Comparison of ENCODE assay signal across 40 cellular contexts in the genomic region with DNA sequence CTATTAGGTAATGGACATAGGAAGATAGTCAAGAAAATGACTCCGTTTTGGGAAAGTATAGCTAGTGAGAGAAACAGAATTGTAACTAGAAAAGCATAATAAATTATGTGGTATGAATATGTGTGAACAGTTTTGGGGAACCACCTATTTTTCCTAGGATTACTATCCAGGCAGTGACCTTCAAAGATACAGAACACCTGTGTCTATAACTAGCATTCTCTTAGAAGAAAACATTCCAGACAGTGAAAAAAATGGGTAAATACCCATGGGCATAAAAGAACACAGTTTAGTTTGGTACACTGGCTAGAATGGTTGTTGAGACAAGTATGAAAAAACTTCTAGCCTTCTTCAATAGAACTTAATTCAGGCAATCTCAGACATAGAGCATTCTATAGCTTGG.
"Had no signal": no experiment of that assay in that cellular context is flagged by ENCODE, and none has a peak within 500 bp of the region (broad histone marks: within the 10 kb centered on the region; RNA-seq: fewer than 3 reads in every experiment).

No MANE protein-coding gene starts in this region.

- H3K27me3 Mint-ChIP-seq: activated naive CD4-positive, alpha-beta T cell treated with anti-CD3 and anti-CD28 coated beads, Interleukin-2, amount 10 ng/mL, durations not matched to agents 7 days and 5 days; activated naive CD4-positive, alpha-beta T cell treated with anti-CD3 and anti-CD28 coated beads, Interleukin-2, amount 50 U/mL, for 24 hours; activated naive CD8-positive, alpha-beta T cell; activated naive CD8-positive, alpha-beta T cell treated with anti-CD3 and anti-CD28 coated beads for 36 hours; activated naive CD8-positive, alpha-beta T cell treated with anti-CD3 and anti-CD28 coated beads, Interleukin-2, amount 10 ng/mL, durations not matched to agents 7 days and 5 days; activated naive CD8-positive, alpha-beta T cell treated with anti-CD3 and anti-CD28 coated beads, Interleukin-2, amount 50 U/mL, for 24 hours; activated T-cell treated with anti-CD3 and anti-CD28 coated beads, Interleukin-2, amount 50 U/mL, for 24 hours; activated T-helper 17 cell treated with anti-CD3 and anti-CD28 coated beads, Interleukin-2, amount 50 U/mL, for 72 hours; brain; central memory CD8-positive, alpha-beta T cell had no signal

- H3K9me3 ChIP-seq: adrenal gland, ascending aorta, breast epithelium had no signal

- ATAC-seq: activated naive CD4-positive, alpha-beta T cell treated with anti-CD3 and anti-CD28 coated beads, Interleukin-2, amount 50 U/mL, for 72 hours; activated naive CD8-positive, alpha-beta T cell treated with anti-CD3 and anti-CD28 coated beads, Interleukin-2, amount 50 U/mL, for 24 hours; activated T-cell treated with anti-CD3 and anti-CD28 coated beads, Interleukin-2, amount 50 U/mL, for 4 hours; activated T-cell treated with anti-CD3 and anti-CD28 coated beads, Interleukin-2, amount 50 U/mL, for 72 hours; activated T-helper 17 cell treated with anti-CD3 and anti-CD28 coated beads, Interleukin-2, amount 50 U/mL, for 72 hours had no signal

- H3K4me1 ChIP-seq: adrenal gland, breast epithelium had no signal

- H3K36me3 ChIP-seq: adrenal gland, ascending aorta, brain microvascular endothelial cell, breast epithelium, cardiac muscle cell had no signal

- H3K4me1 Mint-ChIP-seq: activated naive CD4-positive, alpha-beta T cell treated with anti-CD3 and anti-CD28 coated beads, Interleukin-2, amount 10 ng/mL, durations not matched to agents 7 days and 5 days; activated naive CD4-positive, alpha-beta T cell treated with anti-CD3 and anti-CD28 coated beads, Interleukin-2, amount 50 U/mL, for 24 hours; activated naive CD8-positive, alpha-beta T cell treated with anti-CD3 and anti-CD28 coated beads for 36 hours; activated naive CD8-positive, alpha-beta T cell treated with anti-CD3 and anti-CD28 coated beads, Interleukin-2, amount 10 ng/mL, durations not matched to agents 7 days and 5 days; activated naive CD8-positive, alpha-beta T cell treated with anti-CD3 and anti-CD28 coated beads, Interleukin-2, amount 50 U/mL, for 24 hours; activated T-helper 17 cell treated with anti-CD3 and anti-CD28 coated beads, Interleukin-2, amount 50 U/mL, for 72 hours; central memory CD8-positive, alpha-beta T cell had no signal

- H3K36me3 Mint-ChIP-seq: activated naive CD4-positive, alpha-beta T cell treated with anti-CD3 and anti-CD28 coated beads, Interleukin-2, amount 10 ng/mL, durations not matched to agents 7 days and 5 days; activated naive CD4-positive, alpha-beta T cell treated with anti-CD3 and anti-CD28 coated beads, Interleukin-2, amount 50 U/mL, for 24 hours; activated naive CD4-positive, alpha-beta T cell treated with anti-CD3 and anti-CD28 coated beads, Interleukin-2, amount 50 U/mL, for 72 hours; activated naive CD8-positive, alpha-beta T cell; activated naive CD8-positive, alpha-beta T cell treated with anti-CD3 and anti-CD28 coated beads for 36 hours; activated naive CD8-positive, alpha-beta T cell treated with anti-CD3 and anti-CD28 coated beads, Interleukin-2, amount 10 ng/mL, durations not matched to agents 7 days and 5 days had no signal

- FAIRE-seq: astrocyte, bronchial epithelial cell had no signal

- H3K27ac Mint-ChIP-seq: activated naive CD4-positive, alpha-beta T cell treated with anti-CD3 and anti-CD28 coated beads for 36 hours; activated naive CD4-positive, alpha-beta T cell treated with anti-CD3 and anti-CD28 coated beads, Interleukin-2, amount 10 ng/mL, durations not matched to agents 7 days and 5 days; activated naive CD4-positive, alpha-beta T cell treated with anti-CD3 and anti-CD28 coated beads, Interleukin-2, amount 50 U/mL, for 24 hours; activated naive CD4-positive, alpha-beta T cell treated with anti-CD3 and anti-CD28 coated beads, Interleukin-2, amount 50 U/mL, for 72 hours; activated naive CD8-positive, alpha-beta T cell; activated naive CD8-positive, alpha-beta T cell treated with anti-CD3 and anti-CD28 coated beads for 36 hours; activated naive CD8-positive, alpha-beta T cell treated with anti-CD3 and anti-CD28 coated beads, Interleukin-2, amount 10 ng/mL, durations not matched to agents 7 days and 5 days; activated naive CD8-positive, alpha-beta T cell treated with anti-CD3 and anti-CD28 coated beads, Interleukin-2, amount 50 U/mL, for 24 hours; activated T-cell treated with anti-CD3 and anti-CD28 coated beads, Interleukin-2, amount 50 U/mL, for 24 hours; activated T-cell treated with anti-CD3 and anti-CD28 coated beads, Interleukin-2, amount 50 U/mL, for 72 hours; activated T-helper 1 cell treated with anti-CD3 and anti-CD28 coated beads, Interleukin-12 subunit alpha, Interleukin-12 subunit beta, Interleukin-2, Interleukin-4 antibody, amounts not matched to agents 30 ng/mL and 10 ng/mL and 1 ng/mL, durations not matched to agents 14 hours and 24 hours and 36 hours; activated T-helper 17 cell treated with anti-CD3 and anti-CD28 coated beads, Interleukin-2, amount 50 U/mL, for 72 hours; activated T-helper 2 cell treated with anti-CD3 and anti-CD28 coated beads, Interferon-gamma antibody, Interleukin-2, Interleukin-4, amounts not matched to agents 10 μg/mL and 5 μg/mL and 100 μg/mL, durations not matched to agents 14 hours and 24 hours and 36 hours; brain had no signal

- H3K9me3 Mint-ChIP-seq: activated naive CD4-positive, alpha-beta T cell treated with anti-CD3 and anti-CD28 coated beads for 36 hours; activated naive CD4-positive, alpha-beta T cell treated with anti-CD3 and anti-CD28 coated beads, Interleukin-2, amount 10 ng/mL, durations not matched to agents 7 days and 5 days; activated naive CD4-positive, alpha-beta T cell treated with anti-CD3 and anti-CD28 coated beads, Interleukin-2, amount 50 U/mL, for 24 hours; activated naive CD8-positive, alpha-beta T cell treated with anti-CD3 and anti-CD28 coated beads, Interleukin-2, amount 10 ng/mL, durations not matched to agents 7 days and 5 days; activated naive CD8-positive, alpha-beta T cell treated with anti-CD3 and anti-CD28 coated beads, Interleukin-2, amount 50 U/mL, for 24 hours; activated T-cell treated with anti-CD3 and anti-CD28 coated beads, Interleukin-2, amount 50 U/mL, for 24 hours; activated T-cell treated with anti-CD3 and anti-CD28 coated beads, Interleukin-2, amount 50 U/mL, for 4 hours; activated T-helper 1 cell treated with anti-CD3 and anti-CD28 coated beads, Interleukin-12 subunit alpha, Interleukin-12 subunit beta, Interleukin-2, Interleukin-4 antibody, amounts not matched to agents 30 ng/mL and 10 ng/mL and 1 ng/mL, durations not matched to agents 14 hours and 24 hours and 36 hours; activated T-helper 17 cell treated with anti-CD3 and anti-CD28 coated beads, Interleukin-2, amount 50 U/mL, for 72 hours; activated T-helper 2 cell treated with anti-CD3 and anti-CD28 coated beads, Interferon-gamma antibody, Interleukin-2, Interleukin-4, amounts not matched to agents 10 μg/mL and 5 μg/mL and 100 μg/mL, durations not matched to agents 14 hours and 24 hours and 36 hours had no signal

- H3K27ac ChIP-seq: adrenal gland, ascending aorta, brain microvascular endothelial cell, breast epithelium, cardiac muscle cell had no signal

- H3K4me3 Mint-ChIP-seq: activated naive CD4-positive, alpha-beta T cell treated with anti-CD3 and anti-CD28 coated beads for 36 hours; activated naive CD4-positive, alpha-beta T cell treated with anti-CD3 and anti-CD28 coated beads, Interleukin-2, amount 10 ng/mL, durations not matched to agents 7 days and 5 days; activated naive CD4-positive, alpha-beta T cell treated with anti-CD3 and anti-CD28 coated beads, Interleukin-2, amount 50 U/mL, for 24 hours; activated naive CD8-positive, alpha-beta T cell; activated naive CD8-positive, alpha-beta T cell treated with anti-CD3 and anti-CD28 coated beads for 36 hours; activated naive CD8-positive, alpha-beta T cell treated with anti-CD3 and anti-CD28 coated beads, Interleukin-2, amount 10 ng/mL, durations not matched to agents 7 days and 5 days; activated naive CD8-positive, alpha-beta T cell treated with anti-CD3 and anti-CD28 coated beads, Interleukin-2, amount 50 U/mL, for 24 hours; activated T-cell treated with anti-CD3 and anti-CD28 coated beads, Interleukin-2, amount 50 U/mL, for 24 hours; activated T-cell treated with anti-CD3 and anti-CD28 coated beads, Interleukin-2, amount 50 U/mL, for 4 hours; activated T-cell treated with anti-CD3 and anti-CD28 coated beads, Interleukin-2, amount 50 U/mL, for 72 hours; activated T-helper 1 cell treated with anti-CD3 and anti-CD28 coated beads, Interleukin-12 subunit alpha, Interleukin-12 subunit beta, Interleukin-2, Interleukin-4 antibody, amounts not matched to agents 30 ng/mL and 10 ng/mL and 1 ng/mL, durations not matched to agents 14 hours and 24 hours and 36 hours; activated T-helper 17 cell treated with anti-CD3 and anti-CD28 coated beads, Interleukin-2, amount 50 U/mL, for 72 hours; brain; central memory CD8-positive, alpha-beta T cell had no signal

- H3K4me3 ChIP-seq: adrenal gland, ascending aorta, breast epithelium, cardiac muscle cell had no signal

- H3K27me3 ChIP-seq: adrenal gland, ascending aorta, brain microvascular endothelial cell, breast epithelium, cardiac muscle cell had no signal

- DNase-seq: activated effector memory CD4-positive, alpha-beta T cell treated with anti-CD3 and anti-CD28 coated beads, Interleukin-2, amount 50 U/mL, for 16 hours; activated effector memory CD4-positive, alpha-beta T cell treated with Interleukin-2 at 50 U/mL for 16 hours; activated gamma-delta T cell; activated gamma-delta T cell treated with Interleukin-2 at 50 U/mL for 16 hours; activated naive CD4-positive, alpha-beta T cell; activated naive CD4-positive, alpha-beta T cell treated with anti-CD3 and anti-CD28 coated beads for 36 hours; activated naive CD4-positive, alpha-beta T cell treated with anti-CD3 and anti-CD28 coated beads, Interleukin-2, amount 10 ng/mL, durations not matched to agents 7 days and 5 days; activated naive CD4-positive, alpha-beta T cell treated with anti-CD3 and anti-CD28 coated beads, Interleukin-2, amount 50 U/mL, for 16 hours; activated naive CD4-positive, alpha-beta T cell treated with Interleukin-2 at 50 U/mL for 16 hours; activated naive CD8-positive, alpha-beta T cell treated with anti-CD3 and anti-CD28 coated beads for 36 hours; activated naive CD8-positive, alpha-beta T cell treated with anti-CD3 and anti-CD28 coated beads, Interleukin-2, amount 10 ng/mL, durations not matched to agents 7 days and 5 days; activated naive CD8-positive, alpha-beta T cell treated with anti-CD3 and anti-CD28 coated beads, Interleukin-2, amount 50 U/mL, for 24 hours; activated T-cell treated with anti-CD3 and anti-CD28 coated beads for 4 hours; activated T-cell treated with anti-CD3 and anti-CD28 coated beads, Interleukin-2, amount 50 U/mL, for 1 hour; activated T-cell treated with anti-CD3 and anti-CD28 coated beads, Interleukin-2, amount 50 U/mL, for 24 hours; activated T-cell treated with anti-CD3 and anti-CD28 coated beads, Interleukin-2, amount 50 U/mL, for 4 hours; activated T-cell treated with anti-CD3 and anti-CD28 coated beads, Interleukin-2, amount 50 U/mL, for 48 hours; activated T-cell treated with anti-CD3 and anti-CD28 coated beads, Interleukin-2, amount 50 U/mL, for 72 hours; adrenal gland; amniotic stem cell; amygdala; anterior cingulate cortex; aorta; brain microvascular endothelial cell; caudate nucleus; central memory CD4-positive, alpha-beta T cell; cerebellar nuclear complex had no signal
